Comparison of ENCODE assay signal across 16 cellular contexts in genomic region chr3:24520101-24520495, GRCh38. TPM values are rescaled to one million over a fixed set of nuclear protein-coding genes. Genes with fewer than 3 reads are reported as not detected.
DNase-seq lines count a peak whose midpoint lies in the region; ATAC-seq, FAIRE-seq and TF ChIP-seq lines count a peak whose summit lies in the region.
"Had no signal": no experiment of that assay in that cellular context is flagged by ENCODE, and none has a peak within 500 bp of the region (broad histone marks: within the 10 kb centered on the region; RNA-seq: fewer than 3 reads in every experiment).

No MANE protein-coding gene starts in this region.

- no peaks in the 10 kb centered on the region for H3K9me3 Mint-ChIP-seq in GM23338
- no peaks in the 10 kb centered on the region for H3K9me3 Mint-ChIP-seq in progenitor cell of endocrine pancreas (ENCODE audit: low read depth)
- H3K9me3 Mint-ChIP-seq in CD8-positive, alpha-beta T cell = no peaks in the 10 kb centered on the region

- in situ Hi-C loops in K562 (cut with MboI) = no loop called here

- H3K9ac ChIP-seq in K562 (ENCODE audit: insufficient read depth in 1 of 2, low read depth in 2 of 2, low read length in 2 of 2) = peak overlapping the region; percentile 8 to 51; a peak in 3 of 4 replicates
- H3K9ac ChIP-seq: BLaER1 treated with 17β-estradiol and CSF1 and Interleukin-3, amounts not matched to agents 10 nM and 100 nM; KMS-11 had no signal

- no peaks in the 10 kb centered on the region for H3K9me2 ChIP-seq in GM23338 (ENCODE audit: insufficient read depth)
- H3K9me2 ChIP-seq in PC-9 (ENCODE audit: insufficient read depth) = no peaks in the 10 kb centered on the region

- no peak for TF ChIP-seq POLR2A in K562 (conservative IDR thresholded peaks at IDR 0.05)

- POLR2A ChIA-PET in PC-9 (lab: Charles Lee; ENCODE audit: unreplicated experiment) (no interaction called here), K562 (lab: Yijun Ruan, JAX) (interaction anchor here (0.9 to 1.8 kb wide), 2 partner anchors 19 to 24 kb away, joined by 3 to 11 read pairs; no protein-coding TSS in a partner anchor)
- POLR2A ChIA-PET in CD8-positive, alpha-beta T cell (lab: Charles Lee) = no interaction called here

- peaks cover 6% of the 10 kb centered on the region; the same call in 1 of the 2 replicates for H4K20me1 ChIP-seq in GM23338 (replicated peaks; ENCODE audit: insufficient read depth)
- H4K20me1 ChIP-seq in PC-9 (ENCODE audit: insufficient read depth) = no peaks in the 10 kb centered on the region
- no peaks in the 10 kb centered on the region for H4K20me1 ChIP-seq in K562 (replicated peaks; ENCODE audit: control insufficient read depth, insufficient read depth, low read length)
- H4K20me1 ChIP-seq: BLaER1 treated with 17β-estradiol and CSF1 and Interleukin-3, amounts not matched to agents 10 nM and 100 nM had no signal

- intact Hi-C loops in PC-9 (cut with micrococcal nuclease; ENCODE audit: unreplicated experiment) = loop anchor here (5.0 kb wide), 1 partner anchor 157 kb away; no protein-coding TSS in a partner anchor
- intact Hi-C loops in K562 (cut with micrococcal nuclease) = loop anchor here (2.0 to 10.0 kb wide), 2 partner anchors 23 to 125 kb away; no protein-coding TSS in a partner anchor
- intact Hi-C loops in CD8-positive, alpha-beta T cell (cut with DNase I, micrococcal nuclease) = no loop called here

- H3K36me3 ChIP-seq in GM23338 (ENCODE audit: insufficient read depth) = no peaks in the 10 kb centered on the region
- H3K36me3 ChIP-seq in PC-9 (ENCODE audit: low read depth) = no peaks in the 10 kb centered on the region
- H3K36me3 ChIP-seq in K562 (ENCODE audit: control insufficient read depth, insufficient read depth, low read length) = no peaks in the 10 kb centered on the region
- no peaks in the 10 kb centered on the region for H3K36me3 ChIP-seq in CD8-positive, alpha-beta T cell (ENCODE audit: insufficient read depth, low read length)
- H3K36me3 ChIP-seq: BLaER1 treated with 17β-estradiol and CSF1 and Interleukin-3, amounts not matched to agents 10 nM and 100 nM; HAP-1 had no signal

- H3K4me1 ChIP-seq in GM23338 (ENCODE audit: insufficient read depth) = peaks cover 31% of the 10 kb centered on the region
- H3K4me1 ChIP-seq in PC-9 (replicated peaks; ENCODE audit: insufficient read depth) = peaks cover 35% of the 10 kb centered on the region
- H3K4me1 ChIP-seq in K562 (replicated peaks in 1 of 2; ENCODE audit: control insufficient read depth in 2 of 2, insufficient read depth in 2 of 2, low read length in 2 of 2) = peaks cover 26 to 28% of the 10 kb centered on the region in 2 experiments
- no peaks in the 10 kb centered on the region for H3K4me1 ChIP-seq in CD8-positive, alpha-beta T cell (ENCODE audit: insufficient read depth, low read length)

- H3K4me1 Mint-ChIP-seq in GM23338 = peaks cover 33% of the 10 kb centered on the region
- H3K4me1 Mint-ChIP-seq in progenitor cell of endocrine pancreas (ENCODE audit: low read depth) = peaks cover 34% of the 10 kb centered on the region
- peaks cover 2% of the 10 kb centered on the region for H3K4me1 Mint-ChIP-seq in CD8-positive, alpha-beta T cell (ENCODE audit: low read depth)

- TF ChIP-seq EP300 in K562 (IDR thresholded peaks at IDR 0.05; ENCODE audit: low read length) = peak; percentile 83

- TF ChIP-seq RAD21 in K562 (CRISPR knock-in tag; conservative IDR thresholded peaks at IDR 0.05 in 1 of 2, IDR thresholded peaks at IDR 0.05 in 1 of 2) = no peak

- H3K27me3 ChIP-seq in GM23338 (ENCODE audit: insufficient read depth) (peaks cover 71% of the 10 kb centered on the region), PC-9 (ENCODE audit: insufficient read depth, low read depth) (no peaks in the 10 kb centered on the region), K562 (ENCODE audit: control insufficient read depth in 2 of 2, insufficient read depth in 2 of 2, low read length in 2 of 2) (no peaks in the 10 kb centered on the region)
- H3K27me3 ChIP-seq in CD8-positive, alpha-beta T cell (ENCODE audit: insufficient read depth, low read length) = no peaks in the 10 kb centered on the region

- H3K27me3 Mint-ChIP-seq in GM23338 (ENCODE audit: insufficient read depth, low read depth, poor library complexity) (peaks cover 41% of the 10 kb centered on the region), progenitor cell of endocrine pancreas (peaks cover 28% of the 10 kb centered on the region)
- H3K27me3 Mint-ChIP-seq in CD8-positive, alpha-beta T cell (ENCODE audit: low read depth) = peaks cover 40% of the 10 kb centered on the region

- TF ChIP-seq CTCF in GM23338 (conservative IDR thresholded peaks at IDR 0.05; ENCODE audit: low read depth in 2 of 2) = no peak
- no peak for TF ChIP-seq CTCF in PC-9 (conservative IDR thresholded peaks at IDR 0.05)
- no peak for TF ChIP-seq CTCF in K562 (IDR thresholded peaks at IDR 0.05 in 2 of 3, conservative IDR thresholded peaks at IDR 0.05 in 1 of 3; ENCODE audit: insufficient read depth in 2 of 3, low read depth in 1 of 3, low read length in 3 of 3)
- TF ChIP-seq CTCF in progenitor cell of endocrine pancreas (IDR thresholded peaks at IDR 0.05; ENCODE audit: unreplicated experiment) = no peak
- no peak for TF ChIP-seq CTCF in CD8-positive, alpha-beta T cell (IDR thresholded peaks at IDR 0.05)

- H3K4me3 Mint-ChIP-seq in GM23338 (no peak overlapping the region), progenitor cell of endocrine pancreas (ENCODE audit: low read depth) (peak overlapping the region; percentile 74)
- no peak overlapping the region for H3K4me3 Mint-ChIP-seq in CD8-positive, alpha-beta T cell

- ATAC-seq in GM23338 (no peak), K562 (peak; percentile 39)
- no peak for ATAC-seq in CD8-positive, alpha-beta T cell

- 0% methylated on average over 2 of the region's 2 CpGs for WGBS in K562 (ENCODE audit: insufficient coverage, low coverage, missing lambda C conversion rate)

- H3K4me3 ChIP-seq in GM23338 = no peak overlapping the region
- no peak overlapping the region for H3K4me3 ChIP-seq in PC-9
- H3K4me3 ChIP-seq in K562 = 0 out of 2 replicates have a peak overlapping the region, but pooled peaks have one; percentile 24
- H3K4me3 ChIP-seq in CD8-positive, alpha-beta T cell (ENCODE audit: low read depth, low read length) = no peak overlapping the region
- H3K4me3 ChIP-seq: BLaER1 treated with 17β-estradiol and CSF1 and Interleukin-3, amounts not matched to agents 10 nM and 100 nM; HAP-1; SK-N-MC had no signal

- no peaks in the 10 kb centered on the region for H3K9me1 ChIP-seq in K562 (ENCODE audit: control insufficient read depth, insufficient read depth, low read length)

- H3K27ac Mint-ChIP-seq in GM23338 = no peak overlapping the region
- peak overlapping the region; percentile 66 for H3K27ac Mint-ChIP-seq in progenitor cell of endocrine pancreas
- no peak overlapping the region for H3K27ac Mint-ChIP-seq in CD8-positive, alpha-beta T cell

- H3K27ac ChIP-seq in GM23338 (ENCODE audit: low read depth) = no peak overlapping the region
- no peak overlapping the region for H3K27ac ChIP-seq in PC-9
- H3K27ac ChIP-seq in K562 (ENCODE audit: extremely low read depth, low read depth, low read length) = peak overlapping the region; percentile 31; the same call in 1 of the 3 replicates
- no peak overlapping the region for H3K27ac ChIP-seq in CD8-positive, alpha-beta T cell (ENCODE audit: low read depth, low read length)
- H3K27ac ChIP-seq: BLaER1 treated with 17β-estradiol and CSF1 and Interleukin-3, amounts not matched to agents 10 nM and 100 nM; KMS-11; SK-N-MC had no signal

- H3K9me3 ChIP-seq in PC-9 (ENCODE audit: insufficient read depth, low read depth) (no peaks in the 10 kb centered on the region), K562 (replicated peaks; ENCODE audit: control insufficient read depth, insufficient read depth, low read depth, low read length) (no peaks in the 10 kb centered on the region)
- no peaks in the 10 kb centered on the region for H3K9me3 ChIP-seq in CD8-positive, alpha-beta T cell (ENCODE audit: low read length)
- H3K9me3 ChIP-seq: HAP-1 had no signal

- peak overlapping the region; percentile 31; the same call in 1 of the 2 replicates for H3K4me2 ChIP-seq in GM23338
- H3K4me2 ChIP-seq in PC-9 = peak overlapping the region; percentile 71; the same call in 1 of the 2 replicates
- peak overlapping the region; percentile 81 for H3K4me2 ChIP-seq in K562 (ENCODE audit: insufficient read depth, low read length)

- CTCF ChIA-PET in PC-9 (lab: Charles Lee) = no interaction called here
- CTCF ChIA-PET in K562 (lab: Yijun Ruan, JAX; ENCODE audit: low intra/inter-chr PET ratio) = interaction anchor here (0.5 kb wide), 1 partner anchor 302 kb away, joined by 3 read pairs; no protein-coding TSS in a partner anchor
- CTCF ChIA-PET in CD8-positive, alpha-beta T cell (lab: Charles Lee) = no interaction called here

- H3K79me2 ChIP-seq in GM23338 (replicated peaks; ENCODE audit: insufficient read depth) = no peaks in the 10 kb centered on the region
- H3K79me2 ChIP-seq in PC-9 (ENCODE audit: low read depth) = no peaks in the 10 kb centered on the region
- no peaks in the 10 kb centered on the region for H3K79me2 ChIP-seq in K562 (ENCODE audit: control insufficient read depth, insufficient read depth, low read length)

- no peaks in the 10 kb centered on the region; the same call in 2 of the 3 replicates for H3K36me3 Mint-ChIP-seq in GM23338 (ENCODE audit: low read depth)
- no peaks in the 10 kb centered on the region for H3K36me3 Mint-ChIP-seq in progenitor cell of endocrine pancreas (ENCODE audit: insufficient read depth)
- no peaks in the 10 kb centered on the region for H3K36me3 Mint-ChIP-seq in CD8-positive, alpha-beta T cell

- H3F3A ChIP-seq in GM23338 (replicated peaks; ENCODE audit: low read depth) = no peaks in the 10 kb centered on the region
- H3F3A ChIP-seq in PC-9 (ENCODE audit: insufficient read depth, low read depth) = peaks cover 16% of the 10 kb centered on the region; the same call in 1 of the 2 replicates

- peak; percentile 83 for FAIRE-seq in K562 (lab: Jason Lieb, UNC)

- no peak for DNase-seq in GM23338 (ENCODE audit: low spot score)
- DNase-seq in PC-9 = no peak
- DNase-seq in K562 (ENCODE audit: extremely low read depth in 1 of 4, low spot score in 3 of 4) = peak in 2 of 4 experiments; percentile 77 to 86
- DNase-seq in progenitor cell of endocrine pancreas (ENCODE audit: low spot score, unreplicated experiment) = no peak
- DNase-seq in germinal center (ENCODE audit: low spot score) = no peak
- no peak for DNase-seq in NCI-H748 treated with DMSO at 0.1 percent for 48 hours (lab: John Stamatoyannopoulos, UW)
- no peak for DNase-seq in CD8-positive, alpha-beta T cell
- DNase-seq: DMS79 treated with DMSO at 0.1 percent for 48 hours, MV-4-11, NCI-H1694 treated with DMSO at 0.1 percent for 48 hours, NCI-H510A, SHP77 had no signal

- no TSS peak for BruUV-seq in PC-9 (replicated peaks; lab: Mats Ljungman, UMichigan)
- BruUV-seq in K562 (replicated peaks; lab: Mats Ljungman, UMichigan) = no TSS peak

- no peak overlapping the region for H2AFZ ChIP-seq in GM23338
- H2AFZ ChIP-seq in PC-9 = no peak overlapping the region
- H2AFZ ChIP-seq in K562 (ENCODE audit: low read depth, low read length) = peak overlapping the region; percentile 87

RNA-seq across cellular contexts. Expression of gene THRB, which starts 25.4 kb away (rescaled TPM):
- total RNA-seq in GM23338 (2014; rRNA removed; shearing (Covaris generic)) = 3.2 and 8.0 TPM in 2 replicates
- polyA plus RNA-seq in GM23338 (2016; fragmentation: Nextera tagmentation; extraction: Ambion mirVana) (1.3 and 1.7 TPM in 2 replicates), K562 (2011; rRNA removed) (11.0 and 14.9 TPM in 2 replicates), K562 (2014; fragmentation: Illumina TruSeq; extraction: Trizol) (7.1 and 9.0 TPM in 2 replicates), K562 (2014; fragmentation: Nextera tagmentation; extraction: Ambion mirVana) (1 to 10 TPM; 1.7 to 3.0 TPM), K562 (2014; rRNA removed) (4.1 and 4.7 TPM in 2 replicates)
- total RNA-seq in PC-9 (2021) (9.7 and 11.2 TPM in 2 replicates), K562 (2014; rRNA removed) (5.6 and 6.0 TPM in 2 replicates), K562 (2014; rRNA removed; fragmentation: Illumina TruSeq; extraction: Trizol) (6.9 and 8.3 TPM in 2 replicates), K562 (2015; rRNA removed; fragmentation: Illumina TruSeq; extraction: Trizol) (7.0 and 7.2 TPM in 2 replicates), K562 (2021) (9.7 and 10.5 TPM in 2 replicates), progenitor cell of endocrine pancreas (19.7 and 28.4 TPM in 2 replicates)
- total RNA-seq in K562 (2011; cell fraction: chromatin; rRNA removed; ENCODE audit: low replicate concordance) = 30.5 and 37.3 TPM in 2 replicates
- total RNA-seq in K562 (2011; cell fraction: nucleolus; rRNA removed) = 8.4 and 9.8 TPM in 2 replicates
- total RNA-seq in K562 (2011; cell fraction: nucleoplasm; rRNA removed) = 15.2 and 25.6 TPM in 2 replicates
- polyA plus RNA-seq in K562 (2011; cell fraction: cytosol; rRNA removed) = 5.1 and 6.0 TPM in 2 replicates
- 14.3 and 15.5 TPM in 2 replicates for polyA plus RNA-seq in K562 (2011; cell fraction: nucleus; rRNA removed)
- 5.7 and 5.9 TPM in 2 replicates for polyA plus RNA-seq in K562 (2012)
- polyA minus RNA-seq in K562 (2011; rRNA and poly(A)+ RNA removed) = 34.3 and 35.4 TPM in 2 replicates
- polyA minus RNA-seq in K562 (2011; cell fraction: cytosol; rRNA and poly(A)+ RNA removed) = 6.6 and 11.8 TPM in 2 replicates
- 27.3 and 34.0 TPM in 2 replicates for polyA minus RNA-seq in K562 (2011; cell fraction: nucleus; rRNA and poly(A)+ RNA removed)
- not detected for total RNA-seq in CD8-positive, alpha-beta T cell

Comparison
In these comparisons a context has a peak if more than half of its experiments do, and no peak if none do; other contexts are left out.
1. H3K4me2 ChIP-seq: peak in every context shown above with its lines; median percentile 81 in K562; 71 in PC-9; 31 in GM23338.
2. intact Hi-C loops: an anchor here in PC-9 (5.0 kb wide) and K562 (2.0 to 10.0 kb wide); none called in CD8-positive, alpha-beta T cell.